1 cellular context compared by ENCODE assay signal in the genomic region with DNA sequence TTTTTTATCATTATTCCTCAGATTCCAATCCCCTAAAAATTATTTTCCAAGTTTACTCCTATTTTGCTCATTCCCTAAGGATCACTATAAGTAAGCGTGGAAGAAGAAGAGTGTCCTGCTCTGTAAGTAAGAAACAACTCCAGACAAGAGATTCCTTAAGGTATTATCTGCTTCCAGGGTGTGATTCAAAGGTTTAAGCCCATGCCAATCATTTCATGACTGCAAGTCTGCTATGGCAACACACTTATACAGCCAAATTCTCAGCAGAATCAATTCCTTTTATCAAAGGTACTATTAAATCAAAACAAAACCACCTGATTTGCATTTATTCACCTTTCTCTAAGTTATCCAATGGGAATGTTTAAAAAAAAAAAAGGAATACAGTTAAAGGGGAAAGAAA.
TF ChIP-seq lines count a peak whose summit lies in the region.

No MANE protein-coding gene starts in this region.

TF ChIP-seq in GM23338, 12 proteins besides CTCF, POLR2A, EP300 and RAD21 (continued from another document):
- TF ChIP-seq, protein P1, sequence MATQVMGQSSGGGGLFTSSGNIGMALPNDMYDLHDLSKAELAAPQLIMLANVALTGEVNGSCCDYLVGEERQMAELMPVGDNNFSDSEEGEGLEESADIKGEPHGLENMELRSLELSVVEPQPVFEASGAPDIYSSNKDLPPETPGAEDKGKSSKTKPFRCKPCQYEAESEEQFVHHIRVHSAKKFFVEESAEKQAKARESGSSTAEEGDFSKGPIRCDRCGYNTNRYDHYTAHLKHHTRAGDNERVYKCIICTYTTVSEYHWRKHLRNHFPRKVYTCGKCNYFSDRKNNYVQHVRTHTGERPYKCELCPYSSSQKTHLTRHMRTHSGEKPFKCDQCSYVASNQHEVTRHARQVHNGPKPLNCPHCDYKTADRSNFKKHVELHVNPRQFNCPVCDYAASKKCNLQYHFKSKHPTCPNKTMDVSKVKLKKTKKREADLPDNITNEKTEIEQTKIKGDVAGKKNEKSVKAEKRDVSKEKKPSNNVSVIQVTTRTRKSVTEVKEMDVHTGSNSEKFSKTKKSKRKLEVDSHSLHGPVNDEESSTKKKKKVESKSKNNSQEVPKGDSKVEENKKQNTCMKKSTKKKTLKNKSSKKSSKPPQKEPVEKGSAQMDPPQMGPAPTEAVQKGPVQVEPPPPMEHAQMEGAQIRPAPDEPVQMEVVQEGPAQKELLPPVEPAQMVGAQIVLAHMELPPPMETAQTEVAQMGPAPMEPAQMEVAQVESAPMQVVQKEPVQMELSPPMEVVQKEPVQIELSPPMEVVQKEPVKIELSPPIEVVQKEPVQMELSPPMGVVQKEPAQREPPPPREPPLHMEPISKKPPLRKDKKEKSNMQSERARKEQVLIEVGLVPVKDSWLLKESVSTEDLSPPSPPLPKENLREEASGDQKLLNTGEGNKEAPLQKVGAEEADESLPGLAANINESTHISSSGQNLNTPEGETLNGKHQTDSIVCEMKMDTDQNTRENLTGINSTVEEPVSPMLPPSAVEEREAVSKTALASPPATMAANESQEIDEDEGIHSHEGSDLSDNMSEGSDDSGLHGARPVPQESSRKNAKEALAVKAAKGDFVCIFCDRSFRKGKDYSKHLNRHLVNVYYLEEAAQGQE (IDR thresholded peaks at IDR 0.05; ENCODE audit: unreplicated experiment) = no peak
- TF ChIP-seq CREB1 (CRISPR knock-in tag; IDR thresholded peaks at IDR 0.05; ENCODE audit: low read depth) = no peak
